8 cellular contexts compared by ENCODE assay signal in the genomic region with DNA sequence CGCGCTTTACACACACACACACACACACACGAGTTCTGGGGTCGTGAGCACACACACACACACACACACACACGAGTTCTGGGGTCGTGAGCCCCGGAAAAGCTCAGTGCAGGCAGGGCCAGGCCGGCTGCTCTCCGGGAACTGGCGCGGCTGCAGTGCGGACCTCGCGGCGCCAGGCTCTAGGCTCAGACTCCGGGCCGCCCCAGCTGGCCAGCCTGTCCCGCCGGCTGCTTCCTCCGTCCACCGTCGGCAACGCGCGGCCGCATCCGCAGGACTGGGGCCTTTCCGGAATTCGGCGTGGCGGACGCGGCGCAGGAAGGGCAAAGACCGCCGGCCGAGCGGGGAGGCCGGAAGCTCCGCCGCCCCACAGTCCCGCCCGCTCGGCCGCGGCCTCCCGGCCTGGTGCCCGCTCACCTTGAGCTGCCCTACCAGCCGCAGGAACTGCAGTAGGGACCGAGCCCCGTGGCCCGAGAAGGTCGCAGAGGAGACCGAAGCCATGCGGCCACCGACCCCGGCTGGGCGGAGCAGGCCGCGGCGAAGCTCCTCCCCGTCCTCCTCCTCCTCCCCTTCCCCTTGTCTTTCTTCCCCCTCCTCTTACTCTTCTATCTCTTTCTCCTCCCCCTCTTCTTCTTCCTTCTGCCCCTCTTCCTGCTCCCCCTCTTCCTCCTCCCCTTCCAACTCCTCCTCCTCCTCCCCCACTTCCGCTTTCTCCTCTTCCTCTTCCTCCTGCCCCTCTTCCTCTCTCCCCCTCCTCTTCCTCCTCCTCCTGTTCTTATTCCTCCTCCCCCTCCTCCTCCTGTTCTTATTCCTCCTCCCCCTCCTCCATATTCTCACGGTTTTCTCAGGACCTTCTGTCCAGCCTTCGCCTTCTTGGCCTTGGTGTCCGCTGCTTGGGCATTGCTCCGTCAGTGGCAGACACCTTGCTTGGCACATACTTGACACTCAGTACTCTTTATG. TPM values are rescaled to one million over a fixed set of nuclear protein-coding genes. Genes with fewer than 3 reads are reported as not detected.
DNase-seq lines count a peak whose midpoint lies in the region; ATAC-seq and TF ChIP-seq lines count a peak whose summit lies in the region.

A gene with protein sequence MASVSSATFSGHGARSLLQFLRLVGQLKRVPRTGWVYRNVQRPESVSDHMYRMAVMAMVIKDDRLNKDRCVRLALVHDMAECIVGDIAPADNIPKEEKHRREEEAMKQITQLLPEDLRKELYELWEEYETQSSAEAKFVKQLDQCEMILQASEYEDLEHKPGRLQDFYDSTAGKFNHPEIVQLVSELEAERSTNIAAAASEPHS (minus strand): TSS at position 533 of the 957 bp plus-strand sequence. CDS start 35 bp downstream, at position 498.

- peak within 1 kb of the TSS; percentile 57 for H3K27ac ChIP-seq in OCI-LY3 (ENCODE audit: low read length)
- peak within 1 kb of the TSS; percentile 40 for H3K27ac ChIP-seq in muscle layer of colon (ENCODE audit: low read depth, low read length)

- peak within 1 kb of the TSS; percentile 98 for H3K27ac Mint-ChIP-seq in activated T-cell treated with anti-CD3 and anti-CD28 coated beads, Interleukin-2, amount 50 U/mL, for 24 hours
- H3K27ac Mint-ChIP-seq in stimulated activated naive CD8-positive, alpha-beta T cell treated with anti-CD3 and anti-CD28 coated beads, Interleukin-15, Interleukin-2, amounts not matched to agents 100 ng/mL and 50 ng/mL, for 24 hours, result peak within 1 kb of the TSS; percentile 97

- H3K9me3 Mint-ChIP-seq in activated T-cell treated with anti-CD3 and anti-CD28 coated beads, Interleukin-2, amount 50 U/mL, for 24 hours, result peaks cover 3% of the 10 kb centered on the region
- H3K9me3 Mint-ChIP-seq in stimulated activated naive CD8-positive, alpha-beta T cell treated with anti-CD3 and anti-CD28 coated beads, Interleukin-15, Interleukin-2, amounts not matched to agents 100 ng/mL and 50 ng/mL, for 24 hours, result peaks cover 6% of the 10 kb centered on the region

- peak within 1 kb of the TSS; percentile 94 for H3K9ac ChIP-seq in OCI-LY3 (ENCODE audit: low read length)
- peak within 1 kb of the TSS; percentile 68 for H3K9ac ChIP-seq in muscle layer of colon (ENCODE audit: low read length)

- H3K79me2 ChIP-seq in OCI-LY3 (ENCODE audit: low read length), result peaks cover 21% of the 10 kb centered on the region

- no peaks in the 10 kb centered on the region for H4K20me1 ChIP-seq in OCI-LY3 (ENCODE audit: insufficient read depth, low read length)

- peak within 1 kb of the TSS; percentile 89 for H3K4me3 ChIP-seq in OCI-LY3 (ENCODE audit: low read length)
- peak within 1 kb of the TSS; percentile 50 to 83 for H3K4me3 ChIP-seq in muscle layer of colon (ENCODE audit: low read depth in 1 of 2, low read length in 2 of 2)

- TF ChIP-seq POLR2A in GM19193 (IDR thresholded peaks at IDR 0.05; ENCODE audit: extremely low read depth, insufficient read depth, insufficient read length), result peak; percentile 74

- H3K4me1 ChIP-seq in OCI-LY3 (ENCODE audit: low read length), result peaks cover 10% of the 10 kb centered on the region
- peaks cover 14% of the 10 kb centered on the region for H3K4me1 ChIP-seq in muscle layer of colon (ENCODE audit: insufficient read depth, low read length)

- no peaks in the 10 kb centered on the region for H3K27me3 Mint-ChIP-seq in activated T-cell treated with anti-CD3 and anti-CD28 coated beads, Interleukin-2, amount 50 U/mL, for 24 hours
- peaks cover 12% of the 10 kb centered on the region for H3K27me3 Mint-ChIP-seq in stimulated activated naive CD8-positive, alpha-beta T cell treated with anti-CD3 and anti-CD28 coated beads, Interleukin-15, Interleukin-2, amounts not matched to agents 100 ng/mL and 50 ng/mL, for 24 hours

- H3K36me3 ChIP-seq in OCI-LY3 (replicated peaks; ENCODE audit: low read depth, low read length) (peaks cover 14% of the 10 kb centered on the region), muscle layer of colon (ENCODE audit: insufficient read depth, low read length) (peaks cover 13% of the 10 kb centered on the region)

- H3K4me2 ChIP-seq in OCI-LY3 (ENCODE audit: low read length), result peak within 1 kb of the TSS; percentile 73

- peaks cover 50% of the 10 kb centered on the region for H3K4me1 Mint-ChIP-seq in activated T-cell treated with anti-CD3 and anti-CD28 coated beads, Interleukin-2, amount 50 U/mL, for 24 hours (ENCODE audit: low read depth)
- H3K4me1 Mint-ChIP-seq in stimulated activated naive CD8-positive, alpha-beta T cell treated with anti-CD3 and anti-CD28 coated beads, Interleukin-15, Interleukin-2, amounts not matched to agents 100 ng/mL and 50 ng/mL, for 24 hours (ENCODE audit: low read depth), result peaks cover 55% of the 10 kb centered on the region

- H3K4me3 Mint-ChIP-seq in activated T-cell treated with anti-CD3 and anti-CD28 coated beads, Interleukin-2, amount 50 U/mL, for 24 hours, result peak within 1 kb of the TSS; percentile 93
- peak within 1 kb of the TSS; percentile 97 for H3K4me3 Mint-ChIP-seq in stimulated activated naive CD8-positive, alpha-beta T cell treated with anti-CD3 and anti-CD28 coated beads, Interleukin-15, Interleukin-2, amounts not matched to agents 100 ng/mL and 50 ng/mL, for 24 hours

- H3K36me3 Mint-ChIP-seq in activated T-cell treated with anti-CD3 and anti-CD28 coated beads, Interleukin-2, amount 50 U/mL, for 24 hours (ENCODE audit: low read depth), result peaks cover 45% of the 10 kb centered on the region
- peaks cover 42% of the 10 kb centered on the region for H3K36me3 Mint-ChIP-seq in stimulated activated naive CD8-positive, alpha-beta T cell treated with anti-CD3 and anti-CD28 coated beads, Interleukin-15, Interleukin-2, amounts not matched to agents 100 ng/mL and 50 ng/mL, for 24 hours (ENCODE audit: low read depth)

- peak within 1 kb of the TSS; percentile 97 for H2AFZ ChIP-seq in OCI-LY3 (ENCODE audit: low read depth, low read length)

- peak; percentile 82 for ATAC-seq in HG03342 (IDR thresholded peaks at IDR 0.05; ENCODE audit: unreplicated experiment)
- ATAC-seq in esophagus mucosa, result peak; percentile 77

- peak; percentile 70 for DNase-seq in CD1c-positive myeloid dendritic cell (ENCODE audit: extremely low spot score)
- peak; percentile 80 for DNase-seq in activated T-cell treated with anti-CD3 and anti-CD28 coated beads, Interleukin-2, amount 50 U/mL, for 24 hours

- no peak for TF ChIP-seq CTCF in OCI-LY3 (IDR thresholded peaks at IDR 0.05; ENCODE audit: low read depth, low read length)

- H3K9me3 ChIP-seq in OCI-LY3 (ENCODE audit: insufficient read depth, low read length) (no peaks in the 10 kb centered on the region), muscle layer of colon (ENCODE audit: low read length) (no peaks in the 10 kb centered on the region)

- H3K27me3 ChIP-seq in OCI-LY3 (ENCODE audit: low read depth, low read length) (no peaks in the 10 kb centered on the region), muscle layer of colon (ENCODE audit: control insufficient read depth in 1 of 2, insufficient read depth in 2 of 2, low read length in 2 of 2) (no peaks in the 10 kb centered on the region)

RNA-seq across cellular contexts. Expression of the gene that starts here (rescaled TPM):
- 64.3 TPM for total RNA-seq in esophagus mucosa

Comparison
In these comparisons a context has a peak if more than half of its experiments do, and no peak if none do; other contexts are left out.
1. Peak in every context shown above with its lines: DNase-seq, ATAC-seq, H3K4me3 ChIP-seq and H3K27ac ChIP-seq.